1 cellular context compared by ENCODE assay signal in genomic region chr2:8627692-8628085, GRCh38.
TF ChIP-seq lines count a peak whose summit lies in the region.

No MANE protein-coding gene starts in this region.

TF ChIP-seq in HepG2, 621 proteins besides CTCF, POLR2A, EP300 and RAD21 (continued from another document and continues in another):
- no peak for TF ChIP-seq ZUFSP (CRISPR knock-in tag; IDR thresholded peaks at IDR 0.05; ENCODE audit: borderline replicate concordance)
- peak; percentile 72; the same call in 1 of the 2 replicates for TF ChIP-seq MXD3 (CRISPR knock-in tag; IDR thresholded peaks at IDR 0.05)
- peak; percentile 39; the same call in 1 of the 2 replicates for TF ChIP-seq ZNF317 (CRISPR knock-in tag; IDR thresholded peaks at IDR 0.05)
- TF ChIP-seq RFX3 (CRISPR knock-in tag; IDR thresholded peaks at IDR 0.05) = 0 out of 2 replicates have a peak, but pooled peaks have one; percentile 16
- TF ChIP-seq ZNF547 (CRISPR knock-in tag; IDR thresholded peaks at IDR 0.05) = peak; percentile 50; the same call in 1 of the 2 replicates
- TF ChIP-seq SOX13 (IDR thresholded peaks at IDR 0.05) = no peak
- peak in 1 of 2 experiments; percentile 60; a peak in 1 of 4 replicates for TF ChIP-seq SOX13 (CRISPR knock-in tag; conservative IDR thresholded peaks at IDR 0.05 in 1 of 2, IDR thresholded peaks at IDR 0.05 in 1 of 2)
- TF ChIP-seq ZFP91 (CRISPR knock-in tag; IDR thresholded peaks at IDR 0.05; ENCODE audit: borderline replicate concordance) = peak; percentile 75
- TF ChIP-seq FOXA1 (IDR thresholded peaks at IDR 0.05) = no peak
- peak; percentile 39; the same call in 1 of the 2 replicates for TF ChIP-seq FOXA1 (CRISPR knock-in tag; IDR thresholded peaks at IDR 0.05)
- no peak for TF ChIP-seq DNMT3B (CRISPR knock-in tag; conservative IDR thresholded peaks at IDR 0.05)
- no peak for TF ChIP-seq ZNF33A (CRISPR knock-in tag; IDR thresholded peaks at IDR 0.05; ENCODE audit: borderline replicate concordance)
- no peak; the same call in 1 of the 2 replicates for TF ChIP-seq ZNF569 (CRISPR knock-in tag; IDR thresholded peaks at IDR 0.05; ENCODE audit: borderline replicate concordance)
- TF ChIP-seq KDM2A (CRISPR knock-in tag; IDR thresholded peaks at IDR 0.05; ENCODE audit: borderline replicate concordance, low read depth) = peak; percentile 93
- 0 out of 2 replicates have a peak, but pooled peaks have one; percentile 78 for TF ChIP-seq ZNF350 (CRISPR knock-in tag; IDR thresholded peaks at IDR 0.05; ENCODE audit: borderline replicate concordance, low read depth)
- no peak for TF ChIP-seq TRIM24 (CRISPR knock-in tag; IDR thresholded peaks at IDR 0.05)
- TF ChIP-seq JDP2 (CRISPR knock-in tag; IDR thresholded peaks at IDR 0.05; ENCODE audit: borderline replicate concordance) = no peak
- 0 out of 2 replicates have a peak, but pooled peaks have one; percentile 44 for TF ChIP-seq ISL2 (CRISPR knock-in tag; IDR thresholded peaks at IDR 0.05)
- peak; percentile 69 for TF ChIP-seq ZNF768 (CRISPR knock-in tag; IDR thresholded peaks at IDR 0.05)
- TF ChIP-seq TFDP2 (CRISPR knock-in tag; IDR thresholded peaks at IDR 0.05) = 0 out of 2 replicates have a peak, but pooled peaks have one; percentile 36
- peak; percentile 95 for TF ChIP-seq ZNF770 (CRISPR knock-in tag; IDR thresholded peaks at IDR 0.05)
- TF ChIP-seq U2AF1 (optimal IDR thresholded peaks at IDR 0.05; ENCODE audit: low read depth, low read length) = no peak
- peak; percentile 59; the same call in 1 of the 2 replicates for TF ChIP-seq HMG20A (CRISPR knock-in tag; IDR thresholded peaks at IDR 0.05; ENCODE audit: borderline replicate concordance)
- TF ChIP-seq ZNF639 (CRISPR knock-in tag; conservative IDR thresholded peaks at IDR 0.05) = peak; percentile 73; the same call in 1 of the 2 replicates
- no peak for TF ChIP-seq HBP1 (CRISPR knock-in tag; IDR thresholded peaks at IDR 0.05; ENCODE audit: low read depth)
- TF ChIP-seq ARID4A (CRISPR knock-in tag; IDR thresholded peaks at IDR 0.05; ENCODE audit: borderline replicate concordance) = peak; percentile 67; the same call in 1 of the 2 replicates
- TF ChIP-seq ZNF12 (CRISPR knock-in tag; IDR thresholded peaks at IDR 0.05) = peak; percentile 31; the same call in 1 of the 2 replicates
- TF ChIP-seq ZNF451 (CRISPR knock-in tag; IDR thresholded peaks at IDR 0.05) = no peak
- TF ChIP-seq RXRA (CRISPR knock-in tag; IDR thresholded peaks at IDR 0.05) = peak; percentile 19; the same call in 1 of the 2 replicates
- no peak for TF ChIP-seq CREM (IDR thresholded peaks at IDR 0.05)
- no peak for TF ChIP-seq CREM (CRISPR knock-in tag; IDR thresholded peaks at IDR 0.05)
- TF ChIP-seq ZFX (CRISPR knock-in tag; IDR thresholded peaks at IDR 0.05; ENCODE audit: low read depth) = no peak
- TF ChIP-seq KAT8 (CRISPR knock-in tag; IDR thresholded peaks at IDR 0.05) = peak; percentile 63; the same call in 1 of the 2 replicates
- TF ChIP-seq KLF12 (CRISPR knock-in tag; IDR thresholded peaks at IDR 0.05; ENCODE audit: borderline replicate concordance) = no peak
- no peak for TF ChIP-seq ZNF772 (CRISPR knock-in tag; IDR thresholded peaks at IDR 0.05)
- TF ChIP-seq PATZ1 (CRISPR knock-in tag; IDR thresholded peaks at IDR 0.05) = peak; percentile 85
- TF ChIP-seq CBX1 (IDR thresholded peaks at IDR 0.05; ENCODE audit: low read depth) = peak; percentile 43
- peak; percentile 65; the same call in 1 of the 2 replicates for TF ChIP-seq NFKB2 (CRISPR knock-in tag; IDR thresholded peaks at IDR 0.05; ENCODE audit: borderline replicate concordance)
- no peak for TF ChIP-seq ZFP1 (CRISPR knock-in tag; IDR thresholded peaks at IDR 0.05)
- peak; percentile 81; the same call in 1 of the 2 replicates for TF ChIP-seq SAP130 (CRISPR knock-in tag; IDR thresholded peaks at IDR 0.05; ENCODE audit: low read depth)
- TF ChIP-seq MLLT10 (CRISPR knock-in tag; IDR thresholded peaks at IDR 0.05) = no peak
- peak; percentile 94; the same call in 1 of the 2 replicates for TF ChIP-seq MTF2 (CRISPR knock-in tag; IDR thresholded peaks at IDR 0.05; ENCODE audit: borderline replicate concordance)
- TF ChIP-seq HDAC2 (CRISPR knock-in tag; IDR thresholded peaks at IDR 0.05) = peak; percentile 84; the same call in 1 of the 2 replicates
- 0 out of 2 replicates have a peak, but pooled peaks have one; percentile 20 for TF ChIP-seq ZNF563 (CRISPR knock-in tag; IDR thresholded peaks at IDR 0.05)
- TF ChIP-seq TOE1 (CRISPR knock-in tag; IDR thresholded peaks at IDR 0.05) = 0 out of 2 replicates have a peak, but pooled peaks have one; percentile 43
- 0 out of 2 replicates have a peak, but pooled peaks have one; percentile 29 for TF ChIP-seq POGK (CRISPR knock-in tag; conservative IDR thresholded peaks at IDR 0.05)
- TF ChIP-seq ZFY (CRISPR knock-in tag; IDR thresholded peaks at IDR 0.05) = peak; percentile 5; the same call in 1 of the 2 replicates
